ENCODE assay signal across 13 cellular contexts in genomic region chr6:122845916-122846632, GRCh38. TPM values are rescaled to one million over a fixed set of nuclear protein-coding genes. Genes with fewer than 3 reads are reported as not detected.
DNase-seq lines count a peak whose midpoint lies in the region; FAIRE-seq and TF ChIP-seq lines count a peak whose summit lies in the region.
"Had no signal": no experiment of that assay in that cellular context is flagged by ENCODE, and none has a peak within 500 bp of the region (broad histone marks: within the 10 kb centered on the region; RNA-seq: fewer than 3 reads in every experiment).

No MANE protein-coding gene starts in this region.

- H3K23ac ChIP-seq in H9 (ENCODE audit: insufficient read length, low read depth, low read length), result no peak overlapping the region

- no peak overlapping the region for H2BK12ac ChIP-seq in H9 (ENCODE audit: insufficient read length, low read depth, low read length)

- no peak overlapping the region for H3T11ph ChIP-seq in H9 (ENCODE audit: low read length)

- TF ChIP-seq CTCF in H9 (conservative IDR thresholded peaks at IDR 0.05), result no peak

- peaks cover 0 to 11% (median 7%) of the 10 kb centered on the region in 3 experiments; a peak in 6 of 7 replicates for H3K36me3 Mint-ChIP-seq in H9 (ENCODE audit: insufficient read depth in 1 of 3, low read depth in 3 of 3)
- H3K36me3 Mint-ChIP-seq: naive thymus-derived CD8-positive, alpha-beta T cell had no signal

- H2AK5ac ChIP-seq in H9 (ENCODE audit: insufficient read length, low read length), result no peak overlapping the region

- no peak overlapping the region for H2BK15ac ChIP-seq in H9 (ENCODE audit: low read depth, low read length)

- no peak overlapping the region for H3K9ac ChIP-seq in H9 (ENCODE audit: extremely low read depth, insufficient read length, low read length)

- peaks cover 5% of the 10 kb centered on the region for H3K27me3 Mint-ChIP-seq in H9 (ENCODE audit: low read depth)

- H3K36me3 ChIP-seq in SJSA1, result no peaks in the 10 kb centered on the region
- no peaks in the 10 kb centered on the region for H3K36me3 ChIP-seq in small intestine (ENCODE audit: control insufficient read depth in 2 of 2, insufficient read depth in 2 of 2, low read length in 2 of 2)
- H3K36me3 ChIP-seq: Peyer's patch had no signal

- H3K4me3 Mint-ChIP-seq in H9, result no peak overlapping the region
- H3K4me3 Mint-ChIP-seq: naive thymus-derived CD8-positive, alpha-beta T cell had no signal

- no peaks in the 10 kb centered on the region for H3K79me1 ChIP-seq in H9 (ENCODE audit: insufficient read depth, low read depth, low read length, poor library complexity, severe bottlenecking)

- peaks cover 2% of the 10 kb centered on the region; the same call in 1 of the 2 replicates for H3K4me1 ChIP-seq in H9 (ENCODE audit: insufficient read depth, low read length)
- no peaks in the 10 kb centered on the region for H3K4me1 ChIP-seq in SJSA1 (replicated peaks)
- no peaks in the 10 kb centered on the region for H3K4me1 ChIP-seq in small intestine (ENCODE audit: control insufficient read depth in 2 of 2, insufficient read depth in 1 of 2, low read depth in 1 of 2, low read length in 1 of 2)

- no peak overlapping the region for H4K91ac ChIP-seq in H9 (ENCODE audit: insufficient read length, low read depth, low read length)

- H4K20me1 ChIP-seq in H9 (ENCODE audit: control insufficient read depth, insufficient read depth, insufficient read length), result no peaks in the 10 kb centered on the region

- no peak for FAIRE-seq in small intestine (lab: Jason Lieb, UNC)
- FAIRE-seq: frontal cortex had no signal

- no peaks in the 10 kb centered on the region for H3K79me2 ChIP-seq in H9 (ENCODE audit: insufficient read depth, low read length)

- no peaks in the 10 kb centered on the region for H3K27me3 ChIP-seq in H9 (ENCODE audit: insufficient read depth, low read length)
- H3K27me3 ChIP-seq in SJSA1 (replicated peaks), result no peaks in the 10 kb centered on the region
- no peaks in the 10 kb centered on the region for H3K27me3 ChIP-seq in small intestine (ENCODE audit: control insufficient read depth in 2 of 2, insufficient read depth in 2 of 2, low read length in 2 of 2)
- H3K27me3 ChIP-seq: Peyer's patch had no signal

- H3K18ac ChIP-seq in H9 (ENCODE audit: insufficient read length, low read depth, low read length), result no peak overlapping the region

- no peak overlapping the region for H2BK20ac ChIP-seq in H9 (ENCODE audit: low read depth, low read length, poor library complexity, severe bottlenecking)

- no peak overlapping the region for H4K5ac ChIP-seq in H9 (ENCODE audit: insufficient read length, low read depth, low read length)

- no peaks in the 10 kb centered on the region for H3K23me2 ChIP-seq in H9 (ENCODE audit: insufficient read length, low read depth, low read length, poor library complexity, severe bottlenecking)

- no peak for DNase-seq in H9
- DNase-seq in SJSA1 (ENCODE audit: low read depth in 1 of 2, low spot score in 2 of 2), result peak in 1 of 2 experiments; percentile 6
- peak; percentile 45 for DNase-seq in fibroblast of gingiva (ENCODE audit: low read depth)
- DNase-seq in small intestine, result peak; percentile 64
- no peak for DNase-seq in iPS-NIHi7 (ENCODE audit: extremely low spot score)
- DNase-seq in substantia nigra (lab: John Stamatoyannopoulos, UW), result no peak
- DNase-seq in COR-L47 (lab: John Stamatoyannopoulos, UW), result no peak
- no peak for DNase-seq in DMS 273 treated with DMSO at 0.1 percent for 48 hours (lab: John Stamatoyannopoulos, UW)
- DNase-seq: activated naive CD4-positive, alpha-beta T cell treated with Interleukin-2 at 50 U/mL for 16 hours; naive thymus-derived CD8-positive, alpha-beta T cell; NCI-H345; Peyer's patch had no signal

- peaks cover 9 to 12% of the 10 kb centered on the region in 2 experiments for H3K9me3 Mint-ChIP-seq in H9

- H3K4me2 ChIP-seq in H9 (ENCODE audit: insufficient read depth, insufficient read length, low read length), result no peak overlapping the region

- no peak overlapping the region for H3K14ac ChIP-seq in H9 (ENCODE audit: insufficient read depth, low read length)

- no peak overlapping the region for H2BK5ac ChIP-seq in H9 (ENCODE audit: insufficient read length, low read length)

- H3K4me3 ChIP-seq in SJSA1, result no peak overlapping the region
- H3K4me3 ChIP-seq in small intestine (ENCODE audit: low read depth in 1 of 2, low read length in 2 of 2), result no peak overlapping the region
- H3K4me3 ChIP-seq: Peyer's patch had no signal

- H2BK120ac ChIP-seq in H9 (ENCODE audit: low read depth, low read length, poor library complexity, severe bottlenecking), result no peak overlapping the region

- no peak overlapping the region; a peak in 2 of 7 replicates for H3K27ac Mint-ChIP-seq in H9

- no peak overlapping the region for H3K56ac ChIP-seq in H9 (ENCODE audit: insufficient read length, low read depth, low read length)

- WGBS in H9 (ENCODE audit: extremely low coverage, insufficient read length, low lambda C conversion rate), result no CpG with 5 or more reads among the region's 3 CpGs
- 17 to 44% (median 38%) methylated on average over 3 of the region's 3 CpGs for WGBS in small intestine, 3 donors

- no peak overlapping the region for H2AFZ ChIP-seq in H9 (ENCODE audit: low read length)

- no peak overlapping the region for H4K8ac ChIP-seq in H9 (replicated peaks; ENCODE audit: insufficient read length, low read depth, low read length)

- no peak overlapping the region for H3K4ac ChIP-seq in H9 (ENCODE audit: low read depth, low read length)

- H3K9me3 ChIP-seq in H9 (ENCODE audit: control insufficient read depth, low read depth, low read length), result no peaks in the 10 kb centered on the region
- no peaks in the 10 kb centered on the region for H3K9me3 ChIP-seq in SJSA1 (replicated peaks)
- H3K9me3 ChIP-seq in small intestine (ENCODE audit: control insufficient read depth, low read depth), result no peaks in the 10 kb centered on the region
- H3K9me3 ChIP-seq: Peyer's patch had no signal

- H3K27ac ChIP-seq in H9 (ENCODE audit: insufficient read length, low read depth, low read length), result peak overlapping the region; percentile 15
- 0 out of 2 replicates have a peak overlapping the region, but pooled peaks have one; percentile 22 for H3K27ac ChIP-seq in SJSA1
- peak overlapping the region in 1 of 2 donors; percentile 74 for H3K27ac ChIP-seq in small intestine (ENCODE audit: low read depth in 1 of 2, low read length in 1 of 2)
- no peak overlapping the region for H3K27ac ChIP-seq in substantia nigra (ENCODE audit: low read depth, low read length, poor library complexity, severe bottlenecking)

- peaks cover 19 to 27% of the 10 kb centered on the region in 2 experiments for H3K4me1 Mint-ChIP-seq in H9
- H3K4me1 Mint-ChIP-seq: naive thymus-derived CD8-positive, alpha-beta T cell had no signal

RNA-seq across cellular contexts. Expression of gene SMPDL3A, which starts 57.0 kb away (rescaled TPM):
- 0.59 and 0.68 TPM in 2 replicates for total RNA-seq in H9 (2021)
- total RNA-seq in SJSA1 (2014; rRNA removed; shearing (Covaris generic)), result 0.60 and 2.1 TPM in 2 replicates
- polyA plus RNA-seq in small intestine, result 10 to 100 TPM; 21.0 to 72.1 (median 65.3) TPM
- polyA plus RNA-seq: naive thymus-derived CD8-positive, alpha-beta T cell had no signal

Comparison
In these comparisons a context has a peak if more than half of its experiments do, and no peak if none do; other contexts are left out.
1. DNase-seq: peak in fibroblast of gingiva (single experiment) and small intestine (single experiment); none in H9 (single experiment), iPS-NIHi7 (single experiment), substantia nigra (0 of 49), COR-L47 (single experiment) and DMS 273 treated with DMSO at 0.1 percent for 48 hours (single experiment).